In the genomic region with DNA sequence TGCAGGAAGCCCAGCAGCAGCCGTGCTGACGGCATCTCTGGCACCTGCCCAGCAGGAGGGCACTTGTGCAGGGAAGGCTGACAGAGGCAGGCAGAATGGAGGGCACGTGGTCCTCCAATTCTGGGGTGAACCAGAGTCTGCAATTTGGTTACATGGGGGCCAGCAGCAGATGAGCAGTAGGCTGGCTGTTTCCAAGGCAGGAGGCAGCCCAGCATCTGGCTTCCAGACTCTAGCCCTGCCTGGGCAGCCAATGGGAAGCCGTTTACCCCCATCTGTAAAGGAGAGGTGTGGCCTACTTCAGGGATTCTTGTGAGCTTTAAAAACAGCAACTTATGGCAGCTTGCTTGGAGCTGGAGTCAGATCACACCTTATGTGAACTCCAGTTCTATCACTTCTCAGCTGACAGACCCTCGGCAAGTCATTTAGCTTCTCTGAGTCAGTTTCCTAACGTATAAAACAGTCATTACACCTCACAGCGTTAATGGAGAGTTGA, we compare ENCODE assay signal across 10 cellular contexts. TPM values are rescaled to one million over a fixed set of nuclear protein-coding genes. Genes with fewer than 3 reads are reported as not detected.
DNase-seq lines count a peak whose midpoint lies in the region; TF ChIP-seq lines count a peak whose summit lies in the region.
"Had no signal": no experiment of that assay in that cellular context is flagged by ENCODE, and none has a peak within 500 bp of the region (broad histone marks: within the 10 kb centered on the region; RNA-seq: fewer than 3 reads in every experiment).

No MANE protein-coding gene starts in this region.

- peak overlapping the region; percentile 46 for H3K27ac ChIP-seq in angular gyrus (ENCODE audit: low read depth, low read length)
- H3K27ac ChIP-seq in endodermal cell (ENCODE audit: low read depth, low read length): no peak overlapping the region
- H3K27ac ChIP-seq: uterus had no signal

- H3K27me3 ChIP-seq in endodermal cell (ENCODE audit: control insufficient read depth, insufficient read depth, low read length, poor library complexity, severe bottlenecking): no peaks in the 10 kb centered on the region
- H3K27me3 ChIP-seq: right lobe of liver, uterus had no signal

- WGBS in endodermal cell (ENCODE audit: insufficient coverage in 1 of 2, insufficient read length in 1 of 2), 2 experiments: 93 to 94% methylated on average over 6 to 7 of the region's 7 CpGs

- no peaks in the 10 kb centered on the region for H3K4me1 ChIP-seq in endodermal cell (ENCODE audit: control insufficient read depth, insufficient read depth, low read length)
- H3K4me1 ChIP-seq: uterus had no signal

- H3K4me3 ChIP-seq in HFF-Myc (replicated peaks; ENCODE audit: low read depth, low read length) (no peak overlapping the region), endodermal cell (ENCODE audit: low read length) (no peak overlapping the region)
- H3K4me3 ChIP-seq: right lobe of liver, uterus had no signal

- TF ChIP-seq CTCF in HFF-Myc (IDR thresholded peaks at IDR 0.05; ENCODE audit: low read depth, low read length, missing control alignments) (no peak), endodermal cell (conservative IDR thresholded peaks at IDR 0.05) (no peak)

- no peak overlapping the region for H3K9ac ChIP-seq in endodermal cell (ENCODE audit: extremely low read depth, low read length, poor library complexity, severe bottlenecking)

- H3K9me3 Mint-ChIP-seq in endodermal cell: no peaks in the 10 kb centered on the region

- H3K9me3 ChIP-seq in endodermal cell (ENCODE audit: control insufficient read depth, low read length): no peaks in the 10 kb centered on the region
- H3K9me3 ChIP-seq: right lobe of liver, uterus had no signal

- DNase-seq in AG08396 (ENCODE audit: low spot score) (peak; percentile 70), HFF-Myc (ENCODE audit: extremely low read depth, low read depth) (peak; percentile 88), hypothalamus (lab: John Stamatoyannopoulos, UW) (peak in 30 of 51 donors; percentile 11 to 56 (median 36)), NCI-H2081 treated with DMSO at 0.1 percent for 48 hours (lab: John Stamatoyannopoulos, UW) (no peak), endodermal cell (no peak)
- DNase-seq in stimulated activated CD4-positive, alpha-beta T cell treated with anti-CD3 and anti-CD28 coated beads, Interleukin-15, amount 100 ng/mL, for 24 hours: no peak
- no peak for DNase-seq in central memory CD4-positive, alpha-beta T cell

- H3K4me1 Mint-ChIP-seq in endodermal cell: no peaks in the 10 kb centered on the region

- peaks cover 59% of the 10 kb centered on the region for H3K36me3 Mint-ChIP-seq in endodermal cell (ENCODE audit: low read depth)

- peaks cover 71% of the 10 kb centered on the region for H3K36me3 ChIP-seq in endodermal cell (ENCODE audit: control insufficient read depth, insufficient read depth, low read length)
- H3K36me3 ChIP-seq: uterus had no signal

- no peaks in the 10 kb centered on the region for H3K27me3 Mint-ChIP-seq in endodermal cell (ENCODE audit: insufficient read depth)

- no peak overlapping the region for H3K4me3 Mint-ChIP-seq in endodermal cell

- no peak overlapping the region for H3K27ac Mint-ChIP-seq in endodermal cell

RNA-seq across cellular contexts. Expression of a gene that starts 27.9 kb away (rescaled TPM):
- 1 to 10 TPM; 1.3 TPM for total RNA-seq in endodermal cell
- 1.0 TPM for polyA plus RNA-seq in endodermal cell (2013, experiment 1 of 2)
- polyA plus RNA-seq in endodermal cell (2013, experiment 2 of 2): 1.1 TPM

RNA-seq across cellular contexts. Expression of a gene that starts 36.9 kb away (rescaled TPM):
- 10 to 100 TPM; 22.2 to 24.9 TPM for total RNA-seq in endodermal cell
- 13.9 TPM for polyA plus RNA-seq in endodermal cell (2013, experiment 1 of 2)
- 14.7 TPM for polyA plus RNA-seq in endodermal cell (2013, experiment 2 of 2)

RNA-seq across cellular contexts. Expression of a gene that starts 45.0 kb away (rescaled TPM):
- 10 to 100 TPM; 64.9 to 76.6 TPM for total RNA-seq in endodermal cell
- polyA plus RNA-seq in endodermal cell (2013, experiment 1 of 2): 51.3 TPM
- 49.8 TPM for polyA plus RNA-seq in endodermal cell (2013, experiment 2 of 2)

Comparison
In these comparisons a context has a peak if more than half of its experiments do, and no peak if none do; other contexts are left out.
1. DNase-seq: peak in AG08396 (single experiment), HFF-Myc (single experiment) and hypothalamus (30 of 51); none in NCI-H2081 treated with DMSO at 0.1 percent for 48 hours (single experiment), endodermal cell (single experiment), stimulated activated CD4-positive, alpha-beta T cell treated with anti-CD3 and anti-CD28 coated beads, Interleukin-15, amount 100 ng/mL, for 24 hours (single experiment) and central memory CD4-positive, alpha-beta T cell (single experiment).